Comparison of ENCODE assay signal across 24 cellular contexts in genomic region chr9:38396371-38396671, GRCh38. TPM values are rescaled to one million over a fixed set of nuclear protein-coding genes. Genes with fewer than 3 reads are reported as not detected.
"Had no signal": no experiment of that assay in that cellular context is flagged by ENCODE, and none has a peak within 500 bp of the region (broad histone marks: within the 10 kb centered on the region; RNA-seq: fewer than 3 reads in every experiment).

No MANE protein-coding gene starts in this region.

- DNase-seq: cerebellar nuclear complex; dorsolateral prefrontal cortex; effector CD8-positive, alpha-beta T cell; endodermal cell; esophagus squamous epithelium; foreskin melanocyte; left ventricle myocardium superior; lower lobe of right lung; naive thymus-derived CD8-positive, alpha-beta T cell; nephron progenitor cell; pancreas; stimulated activated CD4-positive, alpha-beta T cell treated with anti-CD3 and anti-CD28 coated beads, Interleukin-4, amount 100 ng/mL, for 1 hour; stimulated activated CD8-positive, alpha-beta memory T cell treated with anti-CD3 and anti-CD28 coated beads, Interleukin-4, amount 100 ng/mL, for 48 hours; stimulated activated naive CD4-positive, alpha-beta T cell treated with Interleukin-2 at 50 U/mL for 16 hours; stomach had no signal

- H3K9me3 Mint-ChIP-seq: endodermal cell, nephron progenitor cell had no signal

- H3K36me3 ChIP-seq: neutrophil had no signal

- H3K4me3 ChIP-seq: dorsolateral prefrontal cortex, esophagus squamous epithelium, lower lobe of right lung, pancreas, right lobe of liver, stomach, tibial nerve, upper lobe of left lung had no signal

- ATAC-seq: left ventricle myocardium superior; lower lobe of right lung; naive thymus-derived CD8-positive, alpha-beta T cell; pancreas; right lobe of liver had no signal

- H3K27me3 ChIP-seq: dorsolateral prefrontal cortex, esophagus squamous epithelium, pancreas, right lobe of liver, stomach, tibial nerve, upper lobe of left lung had no signal

- H3K9me3 ChIP-seq: esophagus squamous epithelium, lower lobe of right lung, neutrophil, pancreas, right lobe of liver, stomach, tibial nerve, upper lobe of left lung had no signal

- H3K4me3 Mint-ChIP-seq: endodermal cell; naive thymus-derived CD8-positive, alpha-beta T cell; nephron progenitor cell had no signal

- H3K27ac Mint-ChIP-seq: endodermal cell, nephron progenitor cell had no signal

- H3K27ac ChIP-seq: dorsolateral prefrontal cortex, lower lobe of right lung, neutrophil, pancreas, right lobe of liver, tibial nerve, upper lobe of left lung had no signal

- H3K27me3 Mint-ChIP-seq: naive thymus-derived CD8-positive, alpha-beta T cell had no signal

RNA-seq across cellular contexts. Expression of gene IGFBPL1, which starts 27.9 kb away (rescaled TPM):
- total RNA-seq: endothelial cell of umbilical vein; esophagus squamous epithelium; left ventricle myocardium superior; mesenteric fat pad; naive thymus-derived CD8-positive, alpha-beta T cell; omental fat pad; subcutaneous adipose tissue had no signal
- polyA plus RNA-seq: endothelial cell of umbilical vein; keratinocyte; naive thymus-derived CD8-positive, alpha-beta T cell had no signal
